In genomic region chr20:50932016-50932338, GRCh38 we compare ENCODE assay signal across 8 cellular contexts. TPM values are rescaled to one million over a fixed set of nuclear protein-coding genes. Genes with fewer than 3 reads are reported as not detected.
DNase-seq lines count a peak whose midpoint lies in the region; ATAC-seq lines count a peak whose summit lies in the region.

No MANE protein-coding gene starts in this region.

- H3K4me3 ChIP-seq in iPS-18a (ENCODE audit: low read length): peak overlapping the region; percentile 37

- no peaks in the 10 kb centered on the region for H3K27me3 ChIP-seq in iPS-18a (ENCODE audit: control insufficient read depth, insufficient read depth, low read length)

- POLR2A ChIA-PET in activated CD4-positive, alpha-beta T cell treated with anti-CD3 and anti-CD28 coated beads for 36 hours (lab: Charles Lee): interaction anchor here (0.7 to 3.9 kb wide), 5 partner anchors 17 to 196 kb away, joined by 3 to 44 read pairs (median 4); partner anchors contain the start of genes BCAS4, DPM1 and MOCS3
- POLR2A ChIA-PET in activated CD4-positive, alpha-beta memory T cell treated with anti-CD3 and anti-CD28 coated beads, Interleukin-2, amount 10 ng/mL, durations not matched to agents 7 days and 5 days (lab: Charles Lee): interaction anchor here (0.8 to 9.5 kb wide), 17 partner anchors 8 to 569 kb away, joined by 3 to 170 read pairs (median 5); partner anchors contain the start of genes BCAS4, DPM1 and MOCS3

- H3K9ac ChIP-seq in iPS-18a (ENCODE audit: low read length): peak overlapping the region; percentile 86

- H3K36me3 ChIP-seq in iPS-18a (ENCODE audit: control insufficient read depth, low read depth, low read length): peaks cover 61% of the 10 kb centered on the region

- DNase-seq in activated CD4-positive, alpha-beta T cell treated with anti-CD3 and anti-CD28 coated beads for 36 hours: no peak
- no peak for DNase-seq in activated CD4-positive, alpha-beta T cell treated with anti-CD3 and anti-CD28 coated beads for 1 hour
- DNase-seq in activated CD4-positive, alpha-beta memory T cell treated with anti-CD3 and anti-CD28 coated beads, Interleukin-2, amount 10 ng/mL, durations not matched to agents 7 days and 5 days: no peak
- DNase-seq in superior temporal gyrus (ENCODE audit: extremely low spot score): peak; percentile 30
- no peak for DNase-seq in GM03348 (ENCODE audit: low spot score)

- no peaks in the 10 kb centered on the region for H3K27me3 Mint-ChIP-seq in activated CD4-positive, alpha-beta T cell treated with anti-CD3 and anti-CD28 coated beads for 36 hours
- no peaks in the 10 kb centered on the region for H3K27me3 Mint-ChIP-seq in activated CD4-positive, alpha-beta memory T cell treated with anti-CD3 and anti-CD28 coated beads, Interleukin-2, amount 10 ng/mL, durations not matched to agents 7 days and 5 days

- peak overlapping the region; percentile 89 for H3K27ac ChIP-seq in iPS-18a (ENCODE audit: low read length)

- H3K4me1 Mint-ChIP-seq in activated CD4-positive, alpha-beta T cell treated with anti-CD3 and anti-CD28 coated beads for 36 hours: peaks cover 34% of the 10 kb centered on the region
- H3K4me1 Mint-ChIP-seq in activated CD4-positive, alpha-beta memory T cell treated with anti-CD3 and anti-CD28 coated beads, Interleukin-2, amount 10 ng/mL, durations not matched to agents 7 days and 5 days: peaks cover 39% of the 10 kb centered on the region

- no peaks in the 10 kb centered on the region for H3K9me3 ChIP-seq in iPS-18a (ENCODE audit: control insufficient read depth, low read depth, low read length)

- H3K27ac Mint-ChIP-seq in activated CD4-positive, alpha-beta T cell treated with anti-CD3 and anti-CD28 coated beads for 36 hours: peak overlapping the region; percentile 90
- H3K27ac Mint-ChIP-seq in activated CD4-positive, alpha-beta memory T cell treated with anti-CD3 and anti-CD28 coated beads, Interleukin-2, amount 10 ng/mL, durations not matched to agents 7 days and 5 days: peak overlapping the region; percentile 92

- intact Hi-C loops in activated CD4-positive, alpha-beta T cell treated with anti-CD3 and anti-CD28 coated beads for 36 hours (cut with DNase I, micrococcal nuclease): loop anchor here in 1 of 2 experiments (5.0 kb wide), 2 partner anchors 610 to 740 kb away; partner anchors contain the start of genes CEBPB and NFATC2

- peak overlapping the region; percentile 92 for H3K4me3 Mint-ChIP-seq in activated CD4-positive, alpha-beta T cell treated with anti-CD3 and anti-CD28 coated beads for 36 hours
- H3K4me3 Mint-ChIP-seq in activated CD4-positive, alpha-beta memory T cell treated with anti-CD3 and anti-CD28 coated beads, Interleukin-2, amount 10 ng/mL, durations not matched to agents 7 days and 5 days: peak overlapping the region; percentile 81

- no peak for ATAC-seq in activated CD4-positive, alpha-beta T cell treated with anti-CD3 and anti-CD28 coated beads for 36 hours
- ATAC-seq in HG03442 (IDR thresholded peaks at IDR 0.05; ENCODE audit: unreplicated experiment) (no peak), HG03469 (IDR thresholded peaks at IDR 0.05; ENCODE audit: unreplicated experiment) (no peak)

- no peaks in the 10 kb centered on the region for H3K9me3 Mint-ChIP-seq in activated CD4-positive, alpha-beta T cell treated with anti-CD3 and anti-CD28 coated beads for 36 hours (ENCODE audit: low read depth)
- no peaks in the 10 kb centered on the region for H3K9me3 Mint-ChIP-seq in activated CD4-positive, alpha-beta memory T cell treated with anti-CD3 and anti-CD28 coated beads, Interleukin-2, amount 10 ng/mL, durations not matched to agents 7 days and 5 days

- peaks cover 20% of the 10 kb centered on the region for H3K4me1 ChIP-seq in iPS-18a (ENCODE audit: control insufficient read depth, low read depth, low read length)

- CTCF ChIA-PET in activated CD4-positive, alpha-beta T cell treated with anti-CD3 and anti-CD28 coated beads for 36 hours (lab: Charles Lee): interaction anchor here (1.0 to 3.7 kb wide), 8 partner anchors 13 to 141 kb away, joined by 3 to 29 read pairs (median 4); partner anchors contain the start of genes BCAS4, DPM1 and MOCS3
- CTCF ChIA-PET in activated CD4-positive, alpha-beta memory T cell treated with anti-CD3 and anti-CD28 coated beads, Interleukin-2, amount 10 ng/mL, durations not matched to agents 7 days and 5 days (lab: Charles Lee): interaction anchor here (0.7 to 16.8 kb wide), 8 partner anchors 14 to 140 kb away, joined by 3 to 289 read pairs (median 4); partner anchors contain the start of genes BCAS4, DPM1 and MOCS3

- H3K36me3 Mint-ChIP-seq in activated CD4-positive, alpha-beta T cell treated with anti-CD3 and anti-CD28 coated beads for 36 hours (ENCODE audit: low read depth): peaks cover 48% of the 10 kb centered on the region
- peaks cover 67% of the 10 kb centered on the region for H3K36me3 Mint-ChIP-seq in activated CD4-positive, alpha-beta memory T cell treated with anti-CD3 and anti-CD28 coated beads, Interleukin-2, amount 10 ng/mL, durations not matched to agents 7 days and 5 days (ENCODE audit: low read depth)

RNA-seq across cellular contexts. Expression of gene ADNP, which starts 0.7 kb away (rescaled TPM):
- total RNA-seq in activated CD4-positive, alpha-beta T cell treated with anti-CD3 and anti-CD28 coated beads for 36 hours: 10 to 100 TPM; 61.0 to 86.1 TPM
- total RNA-seq in activated CD4-positive, alpha-beta memory T cell treated with anti-CD3 and anti-CD28 coated beads, Interleukin-2, amount 10 ng/mL, durations not matched to agents 7 days and 5 days: 10 to 100 TPM; 58.8 to 63.3 TPM

RNA-seq across cellular contexts. Expression of gene DPM1, which starts 26.4 kb away (rescaled TPM):
- 10 to 100 TPM; 55.6 to 72.1 TPM for total RNA-seq in activated CD4-positive, alpha-beta T cell treated with anti-CD3 and anti-CD28 coated beads for 36 hours
- 10 to 100 TPM; 46.8 to 49.8 TPM for total RNA-seq in activated CD4-positive, alpha-beta memory T cell treated with anti-CD3 and anti-CD28 coated beads, Interleukin-2, amount 10 ng/mL, durations not matched to agents 7 days and 5 days

RNA-seq across cellular contexts. Expression of gene MOCS3, which starts 26.6 kb away (rescaled TPM):
- total RNA-seq in activated CD4-positive, alpha-beta T cell treated with anti-CD3 and anti-CD28 coated beads for 36 hours: 1 to 10 TPM; 3.1 to 3.8 TPM
- total RNA-seq in activated CD4-positive, alpha-beta memory T cell treated with anti-CD3 and anti-CD28 coated beads, Interleukin-2, amount 10 ng/mL, durations not matched to agents 7 days and 5 days: 1 to 10 TPM; 4.1 to 4.7 TPM
